Comparison of ENCODE assay signal across 10 cellular contexts in the genomic region with DNA sequence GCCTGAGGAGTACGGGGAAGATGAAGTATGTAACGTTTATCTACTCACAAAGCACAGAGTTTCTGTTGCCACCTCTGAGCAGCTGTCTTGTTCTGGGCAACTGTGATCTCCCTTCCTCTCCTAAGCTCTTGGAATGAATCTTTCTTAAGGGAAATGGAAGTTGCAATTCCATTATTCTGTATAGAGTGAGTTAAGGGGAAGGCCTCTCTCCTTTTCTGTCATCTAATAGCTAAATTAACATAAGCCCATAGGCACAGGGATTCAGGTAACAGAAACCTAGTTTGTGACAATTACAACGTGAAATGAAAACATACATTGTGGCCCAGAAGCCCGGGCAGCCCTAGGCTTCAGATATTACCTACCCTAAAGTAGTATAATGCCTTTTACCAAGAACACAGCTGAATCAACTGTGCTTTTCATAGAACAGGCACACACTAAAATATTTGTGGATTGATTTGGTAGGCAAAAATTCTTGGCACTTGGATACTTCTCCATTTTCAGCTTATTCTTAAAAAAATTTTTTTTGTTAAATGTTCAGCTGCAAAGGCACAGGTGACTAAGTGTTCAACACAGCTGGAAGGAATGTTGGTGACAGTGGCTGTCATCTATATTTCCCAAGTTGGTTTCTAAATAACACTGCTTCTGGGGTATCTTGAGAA. TPM values are rescaled to one million over a fixed set of nuclear protein-coding genes. Genes with fewer than 3 reads are reported as not detected.
DNase-seq lines count a peak whose midpoint lies in the region; ATAC-seq and TF ChIP-seq lines count a peak whose summit lies in the region.
"Had no signal": no experiment of that assay in that cellular context is flagged by ENCODE, and none has a peak within 500 bp of the region (broad histone marks: within the 10 kb centered on the region; RNA-seq: fewer than 3 reads in every experiment).

No MANE protein-coding gene starts in this region.

- H3K27ac ChIP-seq in CD8-positive, alpha-beta memory T cell (ENCODE audit: low read depth, low read length): peak overlapping the region; percentile 13
- H3K27ac ChIP-seq in MM.1S (ENCODE audit: low read length) (peak overlapping the region; percentile 97; the same call in 1 of the 2 replicates), caudate nucleus (ENCODE audit: low read depth, low read length) (peak overlapping the region; percentile 48), trophoblast cell (ENCODE audit: low read depth, low read length) (no peak overlapping the region), PC-3 (ENCODE audit: low read length) (no peak overlapping the region)

- peak overlapping the region; percentile 31; the same call in 1 of the 2 replicates for H3K9ac ChIP-seq in MM.1S (ENCODE audit: low read length)
- H3K9ac ChIP-seq in trophoblast cell (ENCODE audit: low read length): no peak overlapping the region
- H3K9ac ChIP-seq in PC-3 (ENCODE audit: low read length): no peak overlapping the region

- H3K9me2 ChIP-seq in MM.1S (replicated peaks; ENCODE audit: insufficient read depth, low read length) (no peaks in the 10 kb centered on the region), PC-3 (replicated peaks; ENCODE audit: low read length) (no peaks in the 10 kb centered on the region)

- H3K9me3 Mint-ChIP-seq in CD8-positive, alpha-beta memory T cell: no peaks in the 10 kb centered on the region

- no peak overlapping the region for H4K8ac ChIP-seq in trophoblast cell (ENCODE audit: low read depth, low read length)

- peaks cover 2 to 15% (median 4%) of the 10 kb centered on the region in 3 donors for H3K36me3 Mint-ChIP-seq in CD8-positive, alpha-beta memory T cell

- POLR2A ChIA-PET in CD8-positive, alpha-beta memory T cell (lab: Charles Lee): interaction anchor here (0.7 to 1.6 kb wide), 4 partner anchors 16 to 66 kb away, joined by 3 to 5 read pairs (median 4); partner anchors contain the start of genes BBIP1 and SHOC2
- POLR2A ChIA-PET in PC-3 (lab: Charles Lee; ENCODE audit: unreplicated experiment): no interaction called here

- WGBS in trophoblast cell (ENCODE audit: extremely low coverage, insufficient coverage, insufficient read length): no CpG with 5 or more reads among the region's 4 CpGs

- no peak overlapping the region for H2BK12ac ChIP-seq in trophoblast cell (ENCODE audit: low read length)

- TF ChIP-seq CTCF in MM.1S (IDR thresholded peaks at IDR 0.05; ENCODE audit: low read length) (no peak), PC-3 (conservative IDR thresholded peaks at IDR 0.05; ENCODE audit: low read depth, low read length) (no peak)

- peaks cover 15% of the 10 kb centered on the region for H3K79me1 ChIP-seq in trophoblast cell (ENCODE audit: low read length)

- DNase-seq in CD8-positive, alpha-beta memory T cell: no peak
- DNase-seq in MM.1S (no peak), caudate nucleus (lab: John Stamatoyannopoulos, UW) (no peak), trophoblast cell (peak in 1 of 2 donors; percentile 27), epidermal melanocyte (ENCODE audit: insufficient read length, low spot score) (no peak), NCI-H2227 (lab: John Stamatoyannopoulos, UW; ENCODE audit: unreplicated experiment) (no peak), PC-3 (no peak), putamen (ENCODE audit: low spot score) (no peak)
- DNase-seq: NCI-H82, substantia nigra had no signal

- no peak overlapping the region for H2AK5ac ChIP-seq in trophoblast cell (ENCODE audit: low read length)

- no peak overlapping the region for H3K14ac ChIP-seq in trophoblast cell (ENCODE audit: low read length)

- peak overlapping the region; percentile 2 for H3K4me3 ChIP-seq in CD8-positive, alpha-beta memory T cell (ENCODE audit: low read length)
- H3K4me3 ChIP-seq in MM.1S (ENCODE audit: low read length) (no peak overlapping the region), trophoblast cell (ENCODE audit: low read depth, low read length) (no peak overlapping the region), PC-3 (ENCODE audit: low read length) (no peak overlapping the region)

- peaks cover 52% of the 10 kb centered on the region for H3F3A ChIP-seq in MM.1S (ENCODE audit: insufficient read depth, low read length)
- H3F3A ChIP-seq in PC-3 (ENCODE audit: low read length, unreplicated experiment): no peaks in the 10 kb centered on the region

- H3K79me2 ChIP-seq in MM.1S (ENCODE audit: low read length): peaks cover 9% of the 10 kb centered on the region
- H3K79me2 ChIP-seq in trophoblast cell (ENCODE audit: control insufficient read depth, insufficient read depth, low read length, poor library complexity): peaks cover 4% of the 10 kb centered on the region
- peaks cover 3% of the 10 kb centered on the region for H3K79me2 ChIP-seq in PC-3 (ENCODE audit: low read length)

- H3K4me3 Mint-ChIP-seq in CD8-positive, alpha-beta memory T cell: peak overlapping the region; percentile 80 to 100 (median 94)

- CTCF ChIA-PET in CD8-positive, alpha-beta memory T cell (lab: Charles Lee): interaction anchor here (0.9 to 1.9 kb wide), 6 partner anchors 11 to 64 kb away, joined by 3 to 8 read pairs (median 4); no protein-coding TSS in a partner anchor
- CTCF ChIA-PET in PC-3 (lab: Charles Lee): no interaction called here

- no peaks in the 10 kb centered on the region for H3K36me3 ChIP-seq in CD8-positive, alpha-beta memory T cell (ENCODE audit: insufficient read depth, low read length)
- no peaks in the 10 kb centered on the region for H3K36me3 ChIP-seq in MM.1S (replicated peaks; ENCODE audit: insufficient read depth, low read length)
- H3K36me3 ChIP-seq in trophoblast cell (ENCODE audit: control insufficient read depth in 1 of 2, insufficient read depth in 2 of 2, low read length in 2 of 2): no peaks in the 10 kb centered on the region
- no peaks in the 10 kb centered on the region for H3K36me3 ChIP-seq in PC-3 (ENCODE audit: low read depth, low read length)

- intact Hi-C loops in PC-3 (cut with micrococcal nuclease): loop anchor here (5.0 kb wide), 1 partner anchor 46 kb away; no protein-coding TSS in a partner anchor

- H3K27me3 Mint-ChIP-seq in CD8-positive, alpha-beta memory T cell: peaks cover 0 to 1% of the 10 kb centered on the region in 2 donors

- H4K20me1 ChIP-seq in MM.1S (ENCODE audit: insufficient read depth, low read length) (no peaks in the 10 kb centered on the region), PC-3 (ENCODE audit: low read length) (no peaks in the 10 kb centered on the region)

- H3K18ac ChIP-seq in trophoblast cell (ENCODE audit: low read length): no peak overlapping the region

- H3K27ac Mint-ChIP-seq in CD8-positive, alpha-beta memory T cell: peak overlapping the region; percentile 97 to 100 (median 98)

- H3K4ac ChIP-seq in trophoblast cell (ENCODE audit: low read depth, low read length): no peak overlapping the region

- H3K4me2 ChIP-seq in MM.1S (ENCODE audit: low read depth, low read length) (peak overlapping the region; percentile 67), trophoblast cell (ENCODE audit: low read length) (no peak overlapping the region), PC-3 (ENCODE audit: low read length) (no peak overlapping the region)

- H2AFZ ChIP-seq in MM.1S (ENCODE audit: low read length): peak overlapping the region; percentile 73
- no peak overlapping the region for H2AFZ ChIP-seq in trophoblast cell (ENCODE audit: insufficient read depth, low read length, poor library complexity)
- H2AFZ ChIP-seq in PC-3 (ENCODE audit: low read length): no peak overlapping the region

- no peak overlapping the region for H3K23ac ChIP-seq in trophoblast cell (ENCODE audit: low read length)

- H2BK120ac ChIP-seq in trophoblast cell (ENCODE audit: insufficient read depth, low read length, poor library complexity): no peak overlapping the region

- no peak overlapping the region for H2BK5ac ChIP-seq in trophoblast cell (ENCODE audit: low read depth, low read length, poor library complexity)

- no peak for ATAC-seq in PC-3

- peaks cover 84 to 87% (median 87%) of the 10 kb centered on the region in 3 donors for H3K4me1 Mint-ChIP-seq in CD8-positive, alpha-beta memory T cell

- no peak overlapping the region for H4K12ac ChIP-seq in trophoblast cell (ENCODE audit: low read depth, low read length)

- no TSS peak for BruUV-seq in PC-3 (replicated peaks; lab: Mats Ljungman, UMichigan)

- H4K91ac ChIP-seq in trophoblast cell (ENCODE audit: low read depth, low read length): peak overlapping the region; percentile 33

- no peaks in the 10 kb centered on the region for H3K27me3 ChIP-seq in CD8-positive, alpha-beta memory T cell (ENCODE audit: insufficient read depth, low read length, poor library complexity, severe bottlenecking)
- H3K27me3 ChIP-seq in MM.1S (replicated peaks; ENCODE audit: insufficient read depth, low read length): no peaks in the 10 kb centered on the region
- no peaks in the 10 kb centered on the region for H3K27me3 ChIP-seq in trophoblast cell (ENCODE audit: insufficient read depth, low read length)
- H3K27me3 ChIP-seq in PC-3 (ENCODE audit: low read length): no peaks in the 10 kb centered on the region

- no peaks in the 10 kb centered on the region for H3K9me3 ChIP-seq in CD8-positive, alpha-beta memory T cell (ENCODE audit: low read length)
- H3K9me3 ChIP-seq in MM.1S (replicated peaks; ENCODE audit: insufficient read depth, low read length) (no peaks in the 10 kb centered on the region), trophoblast cell (ENCODE audit: insufficient read depth, low read depth, low read length) (no peaks in the 10 kb centered on the region), PC-3 (ENCODE audit: low read length) (no peaks in the 10 kb centered on the region)

- peaks cover 84% of the 10 kb centered on the region for H3K4me1 ChIP-seq in CD8-positive, alpha-beta memory T cell (ENCODE audit: insufficient read depth, low read length)
- H3K4me1 ChIP-seq in MM.1S (ENCODE audit: low read length) (peaks cover 57% of the 10 kb centered on the region), trophoblast cell (ENCODE audit: control insufficient read depth in 1 of 2, insufficient read depth in 2 of 2, low read length in 2 of 2) (peaks cover 7 to 10% of the 10 kb centered on the region in 2 experiments), PC-3 (ENCODE audit: insufficient read depth, low read length) (peaks cover 26% of the 10 kb centered on the region)

RNA-seq across cellular contexts. Expression of gene PDCD4, which starts 3.8 kb away (rescaled TPM):
- 10 to 100 TPM; 88.4 to 96.1 TPM for total RNA-seq in CD8-positive, alpha-beta memory T cell
- polyA plus RNA-seq in CD8-positive, alpha-beta memory T cell: 540 TPM
- polyA plus RNA-seq in trophoblast cell (2013): 57.0 and 61.1 TPM in 2 replicates
- total RNA-seq in PC-3 (2014; rRNA removed): 19.4 and 24.4 TPM in 2 replicates

RNA-seq across cellular contexts. Expression of gene BBIP1, which starts 51.0 kb away (rescaled TPM):
- 10 to 100 TPM; 36.4 to 41.1 TPM for total RNA-seq in CD8-positive, alpha-beta memory T cell
- 34.9 TPM for polyA plus RNA-seq in CD8-positive, alpha-beta memory T cell
- 25.9 and 26.3 TPM in 2 replicates for polyA plus RNA-seq in trophoblast cell (2013)
- total RNA-seq in PC-3 (2014; rRNA removed): 12.0 and 19.6 TPM in 2 replicates

RNA-seq across cellular contexts. Expression of gene SHOC2, which starts 51.5 kb away (rescaled TPM):
- total RNA-seq in CD8-positive, alpha-beta memory T cell: 10 to 100 TPM; 57.4 to 63.1 TPM
- 57.5 TPM for polyA plus RNA-seq in CD8-positive, alpha-beta memory T cell
- 34.3 and 36.2 TPM in 2 replicates for polyA plus RNA-seq in trophoblast cell (2013)
- 11.4 and 14.3 TPM in 2 replicates for total RNA-seq in PC-3 (2014; rRNA removed)

Comparison
In these comparisons a context has a peak if more than half of its experiments do, and no peak if none do; other contexts are left out.
1. H3K27ac ChIP-seq: peak in CD8-positive, alpha-beta memory T cell (single experiment), MM.1S (single experiment) and caudate nucleus (single experiment); none in trophoblast cell (single experiment) and PC-3 (single experiment).